ENCODE assay signal across 1 cellular context in genomic region chr4:83252782-83253405, GRCh38.
TF ChIP-seq lines count a peak whose summit lies in the region.

No MANE protein-coding gene starts in this region.

TF ChIP-seq in H1, 55 proteins besides CTCF, POLR2A, EP300 and RAD21 (continued from another document):
- TF ChIP-seq MAFK (IDR thresholded peaks at IDR 0.05; ENCODE audit: low read depth, low read length) (no peak), ATF2 (IDR thresholded peaks at IDR 0.05; ENCODE audit: low read length) (no peak), KDM1A (IDR thresholded peaks at IDR 0.05; ENCODE audit: borderline replicate concordance, low read length) (no peak), CREB1 (IDR thresholded peaks at IDR 0.05) (no peak), USF2 (IDR thresholded peaks at IDR 0.05; ENCODE audit: low read length) (no peak), CBX8 (IDR thresholded peaks at IDR 0.05; ENCODE audit: borderline replicate concordance, low read depth, low read length) (no peak)
